Comparison of ENCODE assay signal across 20 cellular contexts in the genomic region with DNA sequence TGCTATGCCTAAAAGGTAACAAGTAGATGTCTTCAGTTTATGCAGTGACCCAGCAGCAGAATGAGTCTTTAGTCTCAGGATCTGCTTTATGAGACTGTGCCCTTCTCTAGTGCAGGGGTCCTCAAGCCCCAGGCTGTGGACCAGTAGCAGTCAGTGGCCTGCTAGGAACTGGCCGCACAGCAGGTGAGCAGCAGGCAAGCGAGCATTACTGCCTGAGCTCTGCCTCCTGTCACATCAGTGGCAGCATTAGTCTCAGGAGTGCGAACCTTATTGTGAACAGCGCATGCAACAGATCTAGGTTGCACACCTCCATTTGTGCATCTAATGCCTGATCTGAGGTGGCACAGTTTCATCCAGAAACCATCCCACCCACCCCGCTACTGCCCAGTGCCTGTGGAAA. TPM values are rescaled to one million over a fixed set of nuclear protein-coding genes. Genes with fewer than 3 reads are reported as not detected.
DNase-seq lines count a peak whose midpoint lies in the region; ATAC-seq, FAIRE-seq and TF ChIP-seq lines count a peak whose summit lies in the region.
"Had no signal": no experiment of that assay in that cellular context is flagged by ENCODE, and none has a peak within 500 bp of the region (broad histone marks: within the 10 kb centered on the region; RNA-seq: fewer than 3 reads in every experiment).

No MANE protein-coding gene starts in this region.

- no peak for DNase-seq in GM12891 (ENCODE audit: insufficient read length, low spot score)
- DNase-seq in NT2/D1 (ENCODE audit: low read depth, low spot score): no peak
- DNase-seq in islet precursor cell: peak; percentile 52
- peak; percentile 11 for DNase-seq in retina
- no peak for DNase-seq in left colon
- DNase-seq in GM19239 (ENCODE audit: insufficient read length, low spot score): no peak
- DNase-seq: CD4-positive, CD25-positive, alpha-beta regulatory T cell; DMS153; DND-41; IMR-90; KG1; MG63; NCI-H2029; NCI-H446 treated with DMSO at 0.1 percent for 48 hours; NCI-H526; Right ventricle myocardium superior had no signal

- intact Hi-C loops in left colon (cut with DNase I, micrococcal nuclease): no loop called here

- H3K4me3 ChIP-seq in NT2/D1 (ENCODE audit: insufficient read length, low read depth): no peak overlapping the region
- H3K4me3 ChIP-seq: MG63, SJSA1 had no signal

- H3K4me1 ChIP-seq in NT2/D1 (ENCODE audit: insufficient read depth, insufficient read length): peaks cover 5% of the 10 kb centered on the region

- TF ChIP-seq POLR2A in GM12891 (IDR thresholded peaks at IDR 0.05; ENCODE audit: low read depth, low read length): no peak

- H3K9me3 ChIP-seq in NT2/D1 (ENCODE audit: insufficient read depth, low read length): no peaks in the 10 kb centered on the region
- H3K9me3 ChIP-seq: SJSA1 had no signal

- FAIRE-seq in GM12891 (lab: Jason Lieb, UNC): peak; percentile 72
- no peak for FAIRE-seq in GM19239 (lab: Jason Lieb, UNC)
- FAIRE-seq: GM18507, HTR-8/SVneo had no signal

- no peaks in the 10 kb centered on the region for H3K27me3 ChIP-seq in NT2/D1 (ENCODE audit: insufficient read depth, insufficient read length)
- H3K27me3 ChIP-seq: MG63, SJSA1 had no signal

- no peaks in the 10 kb centered on the region for H3K36me3 ChIP-seq in NT2/D1 (ENCODE audit: insufficient read depth, insufficient read length, low read length)
- H3K36me3 ChIP-seq: MG63, SJSA1 had no signal

- H3K9ac ChIP-seq in NT2/D1 (ENCODE audit: insufficient read length, low read depth): peak overlapping the region; percentile 10

- no peak for ATAC-seq in left colon
- ATAC-seq in HG03039 (IDR thresholded peaks at IDR 0.05; ENCODE audit: unreplicated experiment): no peak

TF ChIP-seq in GM12891, 5 proteins besides CTCF, POLR2A, EP300 and RAD21:
- no peak for TF ChIP-seq TAF1 (IDR thresholded peaks at IDR 0.05; ENCODE audit: low read depth, low read length)
- TF ChIP-seq PAX5 (IDR thresholded peaks at IDR 0.05; ENCODE audit: insufficient read depth, low read length, severe bottlenecking): no peak
- TF ChIP-seq SPI1 (IDR thresholded peaks at IDR 0.05; ENCODE audit: low read depth, low read length): no peak
- no peak for TF ChIP-seq POU2F2 (IDR thresholded peaks at IDR 0.05; ENCODE audit: low read depth, low read length)
- TF ChIP-seq POLR2AphosphoS5 (IDR thresholded peaks at IDR 0.05; ENCODE audit: low read depth, low read length): no peak

RNA-seq across cellular contexts. Expression of a gene that starts 38.4 kb away (rescaled TPM):
- polyA plus RNA-seq in GM12891 (2012; ENCODE audit: low read depth, missing spikeins): 4.6 TPM
- total RNA-seq in left colon: 10 to 100 TPM; 31.2 to 32.7 TPM

Comparison
In these comparisons a context has a peak if more than half of its experiments do, and no peak if none do; other contexts are left out.
1. DNase-seq: peak in islet precursor cell (single experiment) and retina (single experiment); none in GM12891 (single experiment), NT2/D1 (single experiment), left colon (0 of 2) and GM19239 (single experiment).